Comparison of ENCODE assay signal across 8 cellular contexts in genomic region chr12:25648460-25648859, GRCh38.
DNase-seq lines count a peak whose midpoint lies in the region; TF ChIP-seq lines count a peak whose summit lies in the region.

No MANE protein-coding gene starts in this region.

- no peak overlapping the region for H3K18ac ChIP-seq in mesendoderm (ENCODE audit: low read length)

- H3K4me1 ChIP-seq in endocrine pancreas (ENCODE audit: control insufficient read depth, insufficient read depth, low read length) = no peaks in the 10 kb centered on the region
- no peaks in the 10 kb centered on the region for H3K4me1 ChIP-seq in mesendoderm (ENCODE audit: control insufficient read depth, low read depth, low read length)

- no peak overlapping the region for H3K56ac ChIP-seq in mesendoderm (ENCODE audit: low read length)

- H4K5ac ChIP-seq in mesendoderm (ENCODE audit: low read length) = no peak overlapping the region

- H3K23ac ChIP-seq in mesendoderm (ENCODE audit: low read length) = no peak overlapping the region

- no peak overlapping the region for H2BK5ac ChIP-seq in mesendoderm (ENCODE audit: low read length)

- H3K4me2 ChIP-seq in mesendoderm (ENCODE audit: low read length) = no peak overlapping the region

- no peak overlapping the region for H2BK15ac ChIP-seq in mesendoderm (replicated peaks; ENCODE audit: low read depth)

- DNase-seq in AG09309 (ENCODE audit: low read depth) (peak; percentile 25), NCI-H510A treated with DMSO at 0.1 percent for 48 hours (lab: John Stamatoyannopoulos, UW) (peak; percentile 71), mesendoderm (peak; percentile 87), NCI-H2029 treated with DMSO at 0.1 percent for 48 hours (lab: John Stamatoyannopoulos, UW) (no peak)
- no peak for DNase-seq in activated CD4-positive, alpha-beta T cell treated with anti-CD3 and anti-CD28 coated beads, Interleukin-2, amount 50 U/mL, for 1 hour
- no peak for DNase-seq in stimulated activated naive CD4-positive, alpha-beta T cell (lab: John Stamatoyannopoulos, UW)
- DNase-seq in central memory CD4-positive, alpha-beta T cell = no peak

- no peak overlapping the region for H2AK5ac ChIP-seq in mesendoderm (ENCODE audit: low read length)

- no peak overlapping the region for H2BK120ac ChIP-seq in mesendoderm (ENCODE audit: low read depth, low read length)

- no peak overlapping the region for H4K8ac ChIP-seq in mesendoderm (ENCODE audit: low read depth, low read length)

- no peaks in the 10 kb centered on the region for H3K9me3 ChIP-seq in endocrine pancreas (ENCODE audit: control insufficient read depth, low read length)

- peak overlapping the region; percentile 10 for H3K4me3 ChIP-seq in AG09309 (ENCODE audit: control insufficient read depth, low read depth, low read length)
- H3K4me3 ChIP-seq in endocrine pancreas (ENCODE audit: control insufficient read depth, insufficient read depth, low read length) = peak overlapping the region; percentile 85
- no peak overlapping the region for H3K4me3 ChIP-seq in mesendoderm (ENCODE audit: low read length)

- WGBS in mesendoderm (ENCODE audit: extremely low coverage, insufficient coverage, low lambda C conversion rate) = no CpG with 5 or more reads among the region's 6 CpGs

- no peak overlapping the region for H3K27ac ChIP-seq in mesendoderm (ENCODE audit: low read depth, low read length)

- H3K36me3 ChIP-seq in endocrine pancreas (ENCODE audit: control insufficient read depth, insufficient read depth, low read length) (no peaks in the 10 kb centered on the region), mesendoderm (ENCODE audit: control insufficient read depth, insufficient read depth, low read length) (no peaks in the 10 kb centered on the region)

- H3K9ac ChIP-seq in endocrine pancreas (ENCODE audit: control insufficient read depth, insufficient read depth, low read length) (no peak overlapping the region), mesendoderm (ENCODE audit: low read length) (no peak overlapping the region)

- no peak for TF ChIP-seq CTCF in AG09309 (IDR thresholded peaks at IDR 0.05; ENCODE audit: control insufficient read depth, insufficient read depth, low read depth, low read length, missing control alignments)

- no peaks in the 10 kb centered on the region for H3K79me2 ChIP-seq in mesendoderm (ENCODE audit: control insufficient read depth, insufficient read depth, low read length)

- H3K79me1 ChIP-seq in mesendoderm (ENCODE audit: low read length) = no peaks in the 10 kb centered on the region

- H3K4ac ChIP-seq in mesendoderm (ENCODE audit: low read depth, low read length) = no peak overlapping the region

- no peaks in the 10 kb centered on the region for H3K27me3 ChIP-seq in endocrine pancreas (ENCODE audit: control insufficient read depth, insufficient read depth, low read length)
- H3K27me3 ChIP-seq in mesendoderm (ENCODE audit: insufficient read depth, low read length, poor library complexity) = no peaks in the 10 kb centered on the region

Comparison
In these comparisons a context has a peak if more than half of its experiments do, and no peak if none do; other contexts are left out.
1. DNase-seq: peak in AG09309 (single experiment), NCI-H510A treated with DMSO at 0.1 percent for 48 hours (single experiment) and mesendoderm (single experiment); none in activated CD4-positive, alpha-beta T cell treated with anti-CD3 and anti-CD28 coated beads, Interleukin-2, amount 50 U/mL, for 1 hour (single experiment), NCI-H2029 treated with DMSO at 0.1 percent for 48 hours (single experiment), stimulated activated naive CD4-positive, alpha-beta T cell (0 of 6) and central memory CD4-positive, alpha-beta T cell (single experiment).